Comparison of ENCODE assay signal across 20 cellular contexts in genomic region chr15:85456798-85457197, GRCh38.
A peak's percentile ranks its signal among the peaks of the same experiment; 100 is the strongest.
DNase-seq lines count a peak whose midpoint lies in the region; ATAC-seq and TF ChIP-seq lines count a peak whose summit lies in the region.
"Had no signal": no experiment of that assay in that cellular context is flagged by ENCODE, and none has a peak within 500 bp of the region (broad histone marks: within the 10 kb centered on the region; RNA-seq: fewer than 3 reads in every experiment).

No MANE protein-coding gene starts in this region.

- H3K18ac ChIP-seq in neuronal stem cell (ENCODE audit: low read length), result no peak overlapping the region

- peaks cover 11% of the 10 kb centered on the region for H3K36me3 Mint-ChIP-seq in effector memory CD8-positive, alpha-beta T cell (ENCODE audit: insufficient read depth)

- no peak overlapping the region for H2BK15ac ChIP-seq in neuronal stem cell (ENCODE audit: low read length)

- H3K4me2 ChIP-seq in neuronal stem cell (ENCODE audit: insufficient read depth, low read length, poor library complexity, severe bottlenecking), result no peak overlapping the region
- H3K4me2 ChIP-seq: BLaER1 had no signal

- no peak overlapping the region for H4K91ac ChIP-seq in neuronal stem cell (ENCODE audit: low read depth, low read length, poor library complexity)

- no peak overlapping the region for H2AK5ac ChIP-seq in neuronal stem cell (ENCODE audit: low read depth, low read length)

- WGBS in psoas muscle, 3 donors, result 95 to 97% (median 97%) methylated on average over 3 of the region's 3 CpGs
- WGBS in neuronal stem cell (ENCODE audit: extremely low coverage in 2 of 2, insufficient read length in 2 of 2, insufficient replicate concordance in 1 of 2), 2 donors, result no CpG with 5 or more reads among the region's 3 CpGs

- no peak overlapping the region for H3K4me3 ChIP-seq in psoas muscle
- no peak overlapping the region for H3K4me3 ChIP-seq in neuronal stem cell (ENCODE audit: low read length in 2 of 2)
- H3K4me3 ChIP-seq: BLaER1, heart left ventricle had no signal

- ATAC-seq in GM18498 (IDR thresholded peaks at IDR 0.05; ENCODE audit: unreplicated experiment), result peak; percentile 33
- ATAC-seq in GM19463 (IDR thresholded peaks at IDR 0.05; ENCODE audit: unreplicated experiment), result peak; percentile 26
- peak; percentile 56 for ATAC-seq in HG03159 (IDR thresholded peaks at IDR 0.05; ENCODE audit: unreplicated experiment)
- peak; percentile 29 for ATAC-seq in effector memory CD8-positive, alpha-beta T cell (replicated peaks)
- no peak for ATAC-seq in psoas muscle
- no peak for ATAC-seq in HG02884 (IDR thresholded peaks at IDR 0.05; ENCODE audit: unreplicated experiment)
- ATAC-seq: stimulated activated naive CD8-positive, alpha-beta T cell treated with anti-CD3 and anti-CD28 coated beads, Interleukin-15, amount 100 ng/mL, for 72 hours had no signal

- no peak overlapping the region for H3K4me3 Mint-ChIP-seq in effector memory CD8-positive, alpha-beta T cell
- H3K4me3 Mint-ChIP-seq: activated naive CD8-positive, alpha-beta T cell; stimulated activated naive CD8-positive, alpha-beta T cell treated with anti-CD3 and anti-CD28 coated beads, Interleukin-15, amount 100 ng/mL, for 72 hours had no signal

- no peak overlapping the region for H3K27ac Mint-ChIP-seq in effector memory CD8-positive, alpha-beta T cell
- H3K27ac Mint-ChIP-seq: activated naive CD8-positive, alpha-beta T cell; stimulated activated naive CD8-positive, alpha-beta T cell treated with anti-CD3 and anti-CD28 coated beads, Interleukin-15, amount 100 ng/mL, for 72 hours had no signal

- DNase-seq in effector memory CD8-positive, alpha-beta T cell, result no peak
- DNase-seq in psoas muscle, result no peak
- DNase-seq in glomerular visceral epithelial cell (ENCODE audit: extremely low spot score), result no peak
- DNase-seq in neuronal stem cell (ENCODE audit: low spot score), result no peak
- DNase-seq: caudate nucleus; DND-41; heart left ventricle; KG1; left cardiac atrium; NCI-H146; NCI-H774; SHP77; stimulated activated CD4-positive, alpha-beta T cell treated with anti-CD3 and anti-CD28 coated beads, Interleukin-4, amount 100 ng/mL, for 24 hours; stimulated activated naive CD8-positive, alpha-beta T cell treated with anti-CD3 and anti-CD28 coated beads, Interleukin-15, amount 100 ng/mL, for 72 hours had no signal

- no peak overlapping the region for H2BK12ac ChIP-seq in neuronal stem cell (ENCODE audit: low read length)

- H3K4me1 Mint-ChIP-seq in effector memory CD8-positive, alpha-beta T cell (ENCODE audit: low read depth in 2 of 2), result peaks cover 49 to 55% of the 10 kb centered on the region in 2 donors

- H3K27ac ChIP-seq in psoas muscle (no peak overlapping the region), neuronal stem cell (replicated peaks; ENCODE audit: low read length) (no peak overlapping the region)
- H3K27ac ChIP-seq: BLaER1 had no signal

- H3K23ac ChIP-seq in neuronal stem cell (ENCODE audit: low read depth, low read length, poor library complexity), result no peak overlapping the region

- H3K36me3 ChIP-seq in psoas muscle (ENCODE audit: insufficient read depth in 1 of 2, low read depth in 1 of 2) (no peaks in the 10 kb centered on the region), neuronal stem cell (replicated peaks in 1 of 2; ENCODE audit: control insufficient read depth in 2 of 2, insufficient read depth in 2 of 2, low read length in 2 of 2) (no peaks in the 10 kb centered on the region)
- H3K36me3 ChIP-seq: heart left ventricle had no signal

- H4K8ac ChIP-seq in neuronal stem cell (ENCODE audit: low read depth, low read length), result no peak overlapping the region

- no peak overlapping the region for H3K9ac ChIP-seq in neuronal stem cell (ENCODE audit: low read depth, low read length, poor library complexity)
- H3K9ac ChIP-seq: BLaER1 had no signal

- no peaks in the 10 kb centered on the region for H3K4me1 ChIP-seq in psoas muscle
- H3K4me1 ChIP-seq in neuronal stem cell (ENCODE audit: control insufficient read depth in 2 of 2, insufficient read depth in 1 of 2, low read depth in 1 of 2, low read length in 2 of 2), result peaks cover 1 to 7% of the 10 kb centered on the region in 2 donors
- H3K4me1 ChIP-seq: BLaER1 had no signal

- no peaks in the 10 kb centered on the region for H3K9me3 Mint-ChIP-seq in effector memory CD8-positive, alpha-beta T cell

- H2BK120ac ChIP-seq in neuronal stem cell (ENCODE audit: low read depth, low read length), result no peak overlapping the region

- H3K27me3 ChIP-seq in psoas muscle (ENCODE audit: insufficient read depth in 3 of 3, low read length in 2 of 3) (no peaks in the 10 kb centered on the region), neuronal stem cell (ENCODE audit: control insufficient read depth in 3 of 3, insufficient read depth in 3 of 3, low read depth in 1 of 3, low read length in 3 of 3) (no peaks in the 10 kb centered on the region)
- H3K27me3 ChIP-seq: BLaER1, heart left ventricle had no signal

- H2AFZ ChIP-seq in neuronal stem cell (ENCODE audit: low read length), result no peak overlapping the region

- TF ChIP-seq CTCF in psoas muscle (IDR thresholded peaks at IDR 0.05), result no peak

- no peaks in the 10 kb centered on the region for H3K27me3 Mint-ChIP-seq in effector memory CD8-positive, alpha-beta T cell
- H3K27me3 Mint-ChIP-seq: activated naive CD8-positive, alpha-beta T cell; stimulated activated naive CD8-positive, alpha-beta T cell treated with anti-CD3 and anti-CD28 coated beads, Interleukin-15, amount 100 ng/mL, for 72 hours had no signal

- no peak overlapping the region for H3K4ac ChIP-seq in neuronal stem cell (ENCODE audit: low read length)

- intact Hi-C loops in psoas muscle (cut with DNase I), result no loop called here

- H3K9me3 ChIP-seq in psoas muscle (no peaks in the 10 kb centered on the region), neuronal stem cell (replicated peaks in 1 of 2; ENCODE audit: control insufficient read depth in 2 of 2, insufficient read depth in 1 of 2, low read depth in 1 of 2, low read length in 2 of 2) (peaks cover 0 to 16% of the 10 kb centered on the region in 2 donors)

- H3K14ac ChIP-seq in neuronal stem cell (ENCODE audit: low read length), result no peak overlapping the region

- H3K79me1 ChIP-seq in neuronal stem cell (ENCODE audit: low read depth, low read length), result peaks cover 11% of the 10 kb centered on the region

- H2BK5ac ChIP-seq in neuronal stem cell (ENCODE audit: low read length), result no peak overlapping the region

Comparison
In these comparisons a context has a peak if more than half of its experiments do, and no peak if none do; other contexts are left out.
1. ATAC-seq: peak in GM18498 (single experiment), GM19463 (single experiment), HG03159 (single experiment) and effector memory CD8-positive, alpha-beta T cell (single experiment); none in psoas muscle (0 of 4) and HG02884 (single experiment).